Comparison of ENCODE assay signal across 8 cellular contexts in the genomic region with DNA sequence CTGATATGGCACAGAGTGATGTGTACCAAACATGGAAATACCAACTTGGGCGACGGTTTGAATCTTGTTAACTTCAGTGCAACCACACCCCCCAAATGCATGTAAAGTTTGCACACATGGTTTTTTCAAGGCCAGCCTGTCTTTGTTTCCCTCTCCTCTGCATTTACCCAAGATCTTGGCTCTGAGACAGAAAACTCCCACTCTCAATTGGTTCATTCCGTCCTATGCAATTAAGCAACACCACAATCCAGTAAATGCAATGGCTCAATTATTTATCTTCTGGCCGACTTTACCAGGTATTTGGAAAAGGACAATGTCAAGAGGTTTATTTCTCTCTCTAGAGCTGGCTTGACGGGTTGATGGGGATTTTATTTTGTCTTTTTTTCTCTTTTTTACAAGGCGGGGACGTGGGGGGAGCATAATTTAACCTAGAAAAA. TPM values are rescaled to one million over a fixed set of nuclear protein-coding genes. Genes with fewer than 3 reads are reported as not detected.
DNase-seq lines count a peak whose midpoint lies in the region; ATAC-seq, FAIRE-seq and TF ChIP-seq lines count a peak whose summit lies in the region.

No MANE protein-coding gene starts in this region.

- H3K79me2 ChIP-seq in GM12878 (ENCODE audit: control insufficient read depth, insufficient read depth, low read length) = peaks cover 55% of the 10 kb centered on the region

- WGBS in GM12878 (ENCODE audit: insufficient coverage, insufficient replicate concordance, low lambda C conversion rate, missing lambda C conversion rate) = under 1% methylated on average over 6 of the region's 7 CpGs

- H3K9me3 ChIP-seq in GM12878 (replicated peaks; ENCODE audit: control insufficient read depth, insufficient read depth, low read length) (no peaks in the 10 kb centered on the region), thoracic aorta (no peaks in the 10 kb centered on the region)

- no peaks in the 10 kb centered on the region for H3K36me3 ChIP-seq in GM12878 (ENCODE audit: control insufficient read depth in 2 of 2, insufficient read depth in 2 of 2, low read length in 1 of 2)
- no peaks in the 10 kb centered on the region for H3K36me3 ChIP-seq in thoracic aorta

- intact Hi-C loops in GM12878 (cut with micrococcal nuclease; ENCODE audit: unreplicated experiment) = loop anchor here (5.0 kb wide), 2 partner anchors 50 to 65 kb away; no protein-coding TSS in a partner anchor

- no TSS peak for BruUV-seq in GM12878 (replicated peaks; lab: Mats Ljungman, UMichigan)

- H3K27ac ChIP-seq in GM12878 (ENCODE audit: control insufficient read depth, insufficient read depth) (peak overlapping the region; percentile 95), layer of hippocampus (ENCODE audit: low read depth, low read length) (peak overlapping the region; percentile 96), thoracic aorta (peak overlapping the region; percentile 99 to 100)

- SMC1A ChIA-PET in GM12878 (lab: Charles Lee; ENCODE audit: uncharacterized antibody, unreplicated experiment) = interaction anchor here (0.6 to 3.6 kb wide), 4 partner anchors 12 to 50 kb away, joined by 3 to 32 read pairs (median 28); no protein-coding TSS in a partner anchor

- TF ChIP-seq POLR2A in GM12878 (IDR thresholded peaks at IDR 0.05; ENCODE audit: low read depth, low read length) = no peak

- TF ChIP-seq EP300 in GM12878 (IDR thresholded peaks at IDR 0.05; ENCODE audit: borderline replicate concordance in 1 of 2, control insufficient read depth in 1 of 2, low read depth in 2 of 2, low read length in 2 of 2) = no peak

- no peak for TF ChIP-seq RAD21 in GM12878 (IDR thresholded peaks at IDR 0.05; ENCODE audit: insufficient read depth, low read depth, low read length)

- CTCF ChIA-PET in GM12878 (lab: Yijun Ruan, JAX) = interaction anchor here (2.7 to 3.4 kb wide), 3 partner anchors 16 to 191 kb away, joined by 11 to 31 read pairs (median 14); partner anchors contain the start of gene PSMC3IP

- ATAC-seq in GM12878 (no peak), thoracic aorta (ENCODE audit: insufficient number of reproducible peaks, low FRiP score, low read depth) (no peak), HG02852 (IDR thresholded peaks at IDR 0.05; ENCODE audit: unreplicated experiment) (no peak)

- no peak for FAIRE-seq in GM12878 (lab: Jason Lieb, UNC)

- peak overlapping the region; percentile 94 for H3K9ac ChIP-seq in GM12878 (ENCODE audit: control insufficient read depth, insufficient read depth, low read length)

- peaks cover 6% of the 10 kb centered on the region for H3K4me1 ChIP-seq in GM12878 (ENCODE audit: control insufficient read depth, insufficient read depth, low read length)
- peaks cover 16 to 42% of the 10 kb centered on the region in 2 donors for H3K4me1 ChIP-seq in thoracic aorta (ENCODE audit: control insufficient read depth in 1 of 2, low read depth in 2 of 2)

- POLR2A ChIA-PET in GM12878 (lab: Charles Lee) = interaction anchor here (0.7 to 3.6 kb wide), 2 partner anchors 8 to 47 kb away, joined by 6 to 29 read pairs; no protein-coding TSS in a partner anchor

- TF ChIP-seq CTCF in GM12864 (IDR thresholded peaks at IDR 0.05; ENCODE audit: low read depth, low read length, missing control alignments) = no peak
- no peak for TF ChIP-seq CTCF in GM12878 (IDR thresholded peaks at IDR 0.05 in 2 of 3, conservative IDR thresholded peaks at IDR 0.05 in 1 of 3; ENCODE audit: control insufficient read depth in 2 of 3, extremely low read depth in 1 of 3, insufficient read depth in 1 of 3, low read depth in 3 of 3, low read length in 3 of 3)
- no peak for TF ChIP-seq CTCF in thoracic aorta (IDR thresholded peaks at IDR 0.05)
- no peak for TF ChIP-seq CTCF in GM13976 (IDR thresholded peaks at IDR 0.05; ENCODE audit: borderline replicate concordance, control extremely low read depth, extremely low read depth, insufficient read depth, missing control alignments)

- DNase-seq in GM12864 (ENCODE audit: low read depth) (no peak), NCI-H2227 treated with DMSO at 0.1 percent for 48 hours (lab: John Stamatoyannopoulos, UW) (peak; percentile 45), GM12878 (ENCODE audit: low read depth, low spot score) (no peak), thoracic aorta (ENCODE audit: low spot score) (no peak), GM13976 (ENCODE audit: low spot score) (no peak)
- DNase-seq in stimulated activated CD8-positive, alpha-beta memory T cell treated with anti-CD3 and anti-CD28 coated beads, Interleukin-4, amount 100 ng/mL, for 48 hours = no peak

- no peak overlapping the region for H2AFZ ChIP-seq in GM12878 (ENCODE audit: control insufficient read depth, low read depth, low read length)

- H3K27me3 ChIP-seq in GM12878 (replicated peaks in 1 of 2; ENCODE audit: control insufficient read depth in 2 of 2, insufficient read depth in 2 of 2, low read length in 1 of 2) (no peaks in the 10 kb centered on the region), layer of hippocampus (ENCODE audit: control insufficient read depth, insufficient read depth, low read length) (no peaks in the 10 kb centered on the region), thoracic aorta (replicated peaks; ENCODE audit: insufficient read depth) (no peaks in the 10 kb centered on the region)

- in situ Hi-C loops in GM12878 (cut with MboI) = no loop called here
- in situ Hi-C loops in GM13976 (cut with MboI; ENCODE audit: low sequenced_read_pairs, unreplicated experiment) = no loop called here

- RAD21 ChIA-PET in GM12878 (lab: Charles Lee; ENCODE audit: unreplicated experiment) = interaction anchor here (1.2 to 3.4 kb wide), 2 partner anchors 46 to 75 kb away, joined by 4 to 21 read pairs; no protein-coding TSS in a partner anchor

- peak overlapping the region; percentile 98 for H3K4me3 ChIP-seq in GM12864 (ENCODE audit: low read depth, low read length)
- H3K4me3 ChIP-seq in GM12878 = peak overlapping the region; percentile 91
- peak overlapping the region; percentile 94 for H3K4me3 ChIP-seq in thoracic aorta

- H4K20me1 ChIP-seq in GM12878 (ENCODE audit: control insufficient read depth, insufficient read depth) = no peaks in the 10 kb centered on the region

- peak overlapping the region; percentile 64 for H3K4me2 ChIP-seq in GM12878 (ENCODE audit: control insufficient read depth, insufficient read depth)

TF ChIP-seq in GM12878, 131 proteins besides CTCF, POLR2A, EP300 and RAD21 (continues in another document):
- TF ChIP-seq MXI1 (IDR thresholded peaks at IDR 0.05; ENCODE audit: low read depth, low read length) (peak; percentile 51; the same call in 1 of the 2 replicates), FOS (IDR thresholded peaks at IDR 0.05; ENCODE audit: borderline replicate concordance, extremely low read depth, insufficient read length) (no peak), HDGF (IDR thresholded peaks at IDR 0.05) (no peak), IKZF2 (IDR thresholded peaks at IDR 0.05) (no peak), SIN3A (IDR thresholded peaks at IDR 0.05; ENCODE audit: low read depth, low read length) (0 out of 2 replicates have a peak, but pooled peaks have one; percentile 42), ELK1 (IDR thresholded peaks at IDR 0.05; ENCODE audit: low read depth, low read length) (no peak)

RNA-seq across cellular contexts. Expression of gene STAT3, which starts 1.0 kb away (rescaled TPM):
- total RNA-seq in GM12878 (2013; cell fraction: nucleolus; rRNA removed) = 148 and 163 TPM in 2 replicates
- total RNA-seq in GM12878 (2014; rRNA removed) (54.0 and 59.3 TPM in 2 replicates), GM12878 (2014; rRNA removed; fragmentation: Illumina TruSeq; extraction: Trizol) (51.3 and 54.5 TPM in 2 replicates), GM12878 (2021) (82.6 and 86.2 TPM in 2 replicates), thoracic aorta (100 to 1,000 TPM; 217 to 360 TPM)
- 58.9 TPM for polyA plus RNA-seq in GM12878 (2011; ENCODE audit: low read depth)
- polyA plus RNA-seq in GM12878 (2011; rRNA removed) (63.6 and 74.7 TPM in 2 replicates), GM12878 (2014; fragmentation: Illumina TruSeq; extraction: Trizol) (57.3 and 59.8 TPM in 2 replicates), GM12878 (2014; fragmentation: Nextera tagmentation; extraction: Ambion mirVana) (10 to 100 TPM; 18.4 to 18.9 TPM), GM12878 (2014; rRNA removed) (55.0 and 62.0 TPM in 2 replicates), GM12878 (2016; fragmentation: Nextera tagmentation; extraction: Ambion mirVana) (10 to 100 TPM; 91.1 to 96.4 TPM)
- 75.5 and 84.3 TPM in 2 replicates for polyA plus RNA-seq in GM12878 (2011; cell fraction: cytosol; rRNA removed)
- polyA plus RNA-seq in GM12878 (2011; cell fraction: nucleus; rRNA removed) = 78.8 and 87.2 TPM in 2 replicates
- polyA plus RNA-seq in GM12878 (2012) = 79.3 and 107 TPM in 2 replicates
- polyA minus RNA-seq in GM12878 (2011; rRNA and poly(A)+ RNA removed) = 99.8 and 120 TPM in 2 replicates
- 42.0 and 49.0 TPM in 2 replicates for polyA minus RNA-seq in GM12878 (2011; cell fraction: cytosol; rRNA and poly(A)+ RNA removed)
- 42.8 and 58.9 TPM in 2 replicates for polyA minus RNA-seq in GM12878 (2011; cell fraction: nucleus; rRNA and poly(A)+ RNA removed)

RNA-seq across cellular contexts. Expression of gene CAVIN1, which starts 35.8 kb away (rescaled TPM):
- 0.15 TPM in 1 of 2 replicates, not detected in the other for total RNA-seq in GM12878 (2013; cell fraction: nucleolus; rRNA removed)
- total RNA-seq in GM12878 (2014; rRNA removed) (0.27 and 0.40 TPM in 2 replicates), GM12878 (2014; rRNA removed; fragmentation: Illumina TruSeq; extraction: Trizol) (0.18 and 0.40 TPM in 2 replicates), GM12878 (2021) (0.93 and 1.1 TPM in 2 replicates), thoracic aorta (100 to 1,000 TPM; 579 to 938 TPM)
- polyA plus RNA-seq in GM12878 (2011; ENCODE audit: low read depth) = 0.72 TPM
- polyA plus RNA-seq in GM12878 (2011; rRNA removed) (0.04 and 0.07 TPM in 2 replicates), GM12878 (2014; fragmentation: Illumina TruSeq; extraction: Trizol) (0.22 and 0.34 TPM in 2 replicates), GM12878 (2014; fragmentation: Nextera tagmentation; extraction: Ambion mirVana) (under 1 TPM; 0.03 to 0.05 TPM), GM12878 (2014; rRNA removed) (0.39 and 0.67 TPM in 2 replicates), GM12878 (2016; fragmentation: Nextera tagmentation; extraction: Ambion mirVana) (under 1 TPM; 0.30 to 0.40 TPM)
- 0.01 and 0.05 TPM in 2 replicates for polyA plus RNA-seq in GM12878 (2011; cell fraction: cytosol; rRNA removed)
- not detected in 2 replicates for polyA plus RNA-seq in GM12878 (2011; cell fraction: nucleus; rRNA removed)
- 1.5 and 2.4 TPM in 2 replicates for polyA plus RNA-seq in GM12878 (2012)
- not detected in 2 replicates for polyA minus RNA-seq in GM12878 (2011; rRNA and poly(A)+ RNA removed)
- polyA minus RNA-seq in GM12878 (2011; cell fraction: cytosol; rRNA and poly(A)+ RNA removed) = 0.53 and 1.7 TPM in 2 replicates
- 0.29 TPM in 1 of 2 replicates, not detected in the other for polyA minus RNA-seq in GM12878 (2011; cell fraction: nucleus; rRNA and poly(A)+ RNA removed)

Comparison
In these comparisons a context has a peak if more than half of its experiments do, and no peak if none do; other contexts are left out.
1. RNA of gene CAVIN1, which starts 35.8 kb away (total RNA-seq): 579 to 938 TPM in thoracic aorta; 0.15 to 1.1 TPM in GM12878; every median in the first group is over 100 times any median in the second.
2. Peak in every context shown above with its lines, with median percentiles within 50 percentile points of each other: H3K4me3 ChIP-seq and H3K27ac ChIP-seq.